Comparison of ENCODE assay signal across 8 cellular contexts in the genomic region with DNA sequence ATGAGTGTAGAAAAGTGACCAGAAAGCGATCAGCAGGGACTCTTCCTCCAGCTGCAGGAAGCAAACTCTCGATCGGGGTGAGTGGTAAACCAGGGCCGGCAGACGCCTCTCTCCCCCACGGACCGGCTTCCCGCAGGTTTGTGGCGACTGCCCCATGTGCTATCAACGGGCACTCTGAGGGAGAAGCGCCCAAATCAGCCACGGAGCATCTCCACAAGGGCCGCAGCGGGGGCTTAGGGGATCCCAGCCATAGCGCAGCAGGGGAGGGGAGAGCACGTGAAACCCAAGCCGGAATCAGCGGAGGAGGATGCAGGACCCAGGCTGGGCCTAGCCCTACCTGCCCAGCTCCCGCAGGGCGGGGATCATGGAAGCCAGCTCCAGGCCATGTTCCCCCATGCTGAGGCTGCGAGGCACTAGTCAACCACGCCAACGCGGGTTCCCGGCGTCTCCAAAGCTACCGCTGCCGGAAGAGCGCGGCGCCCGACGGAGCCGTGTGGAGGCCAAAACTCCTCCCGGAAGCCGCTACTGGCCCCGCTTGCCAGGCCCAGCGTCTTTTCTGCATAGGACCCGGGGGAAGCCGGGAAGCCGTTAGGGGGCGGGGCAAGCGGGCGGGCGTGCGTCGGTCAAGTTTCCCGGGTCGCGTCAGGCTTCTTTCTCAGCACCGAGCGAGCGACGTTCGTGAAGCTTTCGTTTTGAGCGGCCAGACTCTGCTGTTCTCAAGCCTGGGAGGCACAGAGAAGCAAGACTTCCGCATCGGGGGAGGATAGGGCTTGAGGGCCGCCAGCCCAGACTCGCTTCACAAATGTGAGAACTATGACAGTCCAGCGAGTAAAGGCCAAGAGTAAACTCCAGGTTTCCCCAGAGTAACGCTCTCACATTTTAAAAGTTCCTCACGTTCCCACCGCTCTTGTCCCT. TPM values are rescaled to one million over a fixed set of nuclear protein-coding genes. Genes with fewer than 3 reads are reported as not detected.
A peak's percentile ranks its signal among the peaks of the same experiment; 100 is the strongest.
DNase-seq lines count a peak whose midpoint lies in the region; ATAC-seq and TF ChIP-seq lines count a peak whose summit lies in the region.

Gene ATR, minus strand, starts transcription at position 425 of the 915 bp plus-strand sequence. Its CDS starts 29 bp downstream, at position 396.

- peak within 1 kb of the TSS; percentile 99 for H3K27ac Mint-ChIP-seq in activated CD4-positive, alpha-beta T cell treated with anti-CD3 and anti-CD28 coated beads, Interleukin-2, amount 10 ng/mL, durations not matched to agents 24 days and 14 days

- intact Hi-C loops in activated CD4-positive, alpha-beta T cell treated with anti-CD3 and anti-CD28 coated beads, Interleukin-2, amount 10 ng/mL, durations not matched to agents 24 days and 14 days (cut with micrococcal nuclease): loop anchor here (1.0 to 5.0 kb wide), 8 partner anchors 18 to 1394 kb away; partner anchors contain the start of genes DIPK2A, PLS1, TFDP2 and TRPC1

- ATAC-seq in GM19324 (IDR thresholded peaks at IDR 0.05; ENCODE audit: low FRiP score, unreplicated experiment): peak; percentile 95
- ATAC-seq in HG03469 (IDR thresholded peaks at IDR 0.05; ENCODE audit: unreplicated experiment): peak; percentile 88

- peaks cover 13% of the 10 kb centered on the region for H3K36me3 Mint-ChIP-seq in activated CD4-positive, alpha-beta T cell treated with anti-CD3 and anti-CD28 coated beads, Interleukin-2, amount 10 ng/mL, durations not matched to agents 24 days and 14 days (ENCODE audit: low read depth)

- H3K9me3 Mint-ChIP-seq in activated CD4-positive, alpha-beta T cell treated with anti-CD3 and anti-CD28 coated beads, Interleukin-2, amount 10 ng/mL, durations not matched to agents 24 days and 14 days: no peaks in the 10 kb centered on the region

- H3K27ac ChIP-seq in coronary artery: peak within 1 kb of the TSS; percentile 91 to 95

- H3K4me3 ChIP-seq in BJ (ENCODE audit: low read depth, low read length) (peak within 1 kb of the TSS; percentile 88), coronary artery (peak within 1 kb of the TSS; percentile 96)

- no peaks in the 10 kb centered on the region for H3K36me3 ChIP-seq in BJ (ENCODE audit: control insufficient read depth, insufficient read depth, low read length)

- peaks cover 42% of the 10 kb centered on the region for H3K4me1 Mint-ChIP-seq in activated CD4-positive, alpha-beta T cell treated with anti-CD3 and anti-CD28 coated beads, Interleukin-2, amount 10 ng/mL, durations not matched to agents 24 days and 14 days

- no peaks in the 10 kb centered on the region; the same call in 1 of the 2 replicates for H3K27me3 ChIP-seq in BJ (ENCODE audit: control insufficient read depth, insufficient read depth, low read length)

- H3K4me3 Mint-ChIP-seq in activated CD4-positive, alpha-beta T cell treated with anti-CD3 and anti-CD28 coated beads, Interleukin-2, amount 10 ng/mL, durations not matched to agents 24 days and 14 days: peak within 1 kb of the TSS; percentile 99

- CTCF ChIA-PET in BJ (lab: Yijun Ruan, JAX): interaction anchor here (0.6 to 1.4 kb wide), 4 partner anchors 12 to 451 kb away, joined by 3 to 4 read pairs (median 3); no protein-coding TSS in a partner anchor

- H3K27me3 Mint-ChIP-seq in activated CD4-positive, alpha-beta T cell treated with anti-CD3 and anti-CD28 coated beads, Interleukin-2, amount 10 ng/mL, durations not matched to agents 24 days and 14 days: peaks cover 15% of the 10 kb centered on the region

- POLR2A ChIA-PET in BJ (lab: Charles Lee): interaction anchor here (0.5 to 0.6 kb wide), 2 partner anchors 116 to 422 kb away, joined by 4 to 16 read pairs; no protein-coding TSS in a partner anchor

- DNase-seq in BJ (ENCODE audit: low read depth): peak; percentile 81
- peak; percentile 92 for DNase-seq in NCI-H526 treated with DMSO at 0.1 percent for 48 hours (lab: John Stamatoyannopoulos, UW)
- peak; percentile 99 for DNase-seq in activated CD4-positive, alpha-beta T cell treated with anti-CD3 and anti-CD28 coated beads, Interleukin-2, amount 10 ng/mL, durations not matched to agents 24 days and 14 days
- DNase-seq in coronary artery (ENCODE audit: low spot score): peak; percentile 98
- DNase-seq in left kidney (ENCODE audit: low read depth, low spot score): peak; percentile 99
- DNase-seq in stimulated activated CD4-positive, alpha-beta T cell treated with anti-CD3 and anti-CD28 coated beads, Interleukin-2, amount 100 ng/mL, for 24 hours: peak; percentile 98

- TF ChIP-seq CTCF in BJ (IDR thresholded peaks at IDR 0.05; ENCODE audit: insufficient read depth, low read depth, low read length): no peak
- TF ChIP-seq CTCF in coronary artery (IDR thresholded peaks at IDR 0.05): no peak

RNA-seq across cellular contexts. Expression of gene ATR, which starts in this region (rescaled TPM):
- polyA plus RNA-seq in BJ (2011; rRNA removed): 6.0 and 13.2 TPM in 2 replicates
- polyA minus RNA-seq in BJ (2011; rRNA and poly(A)+ RNA removed): 12.7 and 14.5 TPM in 2 replicates
- total RNA-seq in activated CD4-positive, alpha-beta T cell treated with anti-CD3 and anti-CD28 coated beads, Interleukin-2, amount 10 ng/mL, durations not matched to agents 24 days and 14 days: 34.2 and 35.0 TPM in 2 replicates

Comparison
In these comparisons a context has a peak if more than half of its experiments do, and no peak if none do; other contexts are left out.
1. Peak in every context shown above with its lines: DNase-seq, ATAC-seq, H3K4me3 ChIP-seq and H3K27ac ChIP-seq.